ENCODE assay signal across 5 cellular contexts in the genomic region with DNA sequence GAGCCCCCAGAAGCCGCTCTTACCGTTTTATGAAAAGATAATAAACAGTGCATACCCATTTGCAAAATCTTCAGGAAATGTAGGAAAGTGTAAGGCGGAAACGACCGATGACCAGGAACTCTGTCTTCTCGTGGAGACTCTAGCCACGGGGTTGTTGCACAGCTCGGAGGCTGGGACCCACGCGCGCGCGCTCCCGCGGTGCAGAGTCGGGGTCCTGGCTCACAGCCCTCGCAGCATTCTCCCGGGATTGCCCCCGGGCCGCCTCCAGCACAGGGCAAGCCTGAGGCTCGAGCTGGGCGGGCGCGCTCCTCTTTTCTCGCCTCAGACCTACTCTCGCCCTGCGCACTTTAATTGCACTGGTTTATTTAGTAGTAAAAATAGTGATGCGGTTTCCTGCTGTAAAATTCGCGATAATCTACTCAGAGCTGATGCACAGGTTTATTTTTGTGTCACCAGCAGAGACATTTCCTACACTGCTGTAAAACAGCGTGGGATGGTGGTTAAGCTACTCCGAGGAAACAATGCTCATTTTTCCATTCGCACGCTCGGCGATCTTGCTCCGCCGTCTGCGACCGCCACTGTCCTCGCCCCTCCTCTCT. TPM values are rescaled to one million over a fixed set of nuclear protein-coding genes. Genes with fewer than 3 reads are reported as not detected.
DNase-seq lines count a peak whose midpoint lies in the region; ATAC-seq and TF ChIP-seq lines count a peak whose summit lies in the region.

No MANE protein-coding gene starts in this region.

- peak overlapping the region; percentile 60 to 78 (median 71) for H3K4me3 ChIP-seq in skin epidermis

- TF ChIP-seq CTCF in endothelial cell (IDR thresholded peaks at IDR 0.05; ENCODE audit: unreplicated experiment): no peak

- peak overlapping the region in 17 of 21 experiments; percentile 18 to 95 (median 69) for H3K27ac ChIP-seq in skin epidermis

- peak; percentile 6 for ATAC-seq in SK-N-SH treated with all-trans-retinoic acid at 6 μM for 48 hours

- peaks cover 56% of the 10 kb centered on the region for H3K27me3 Mint-ChIP-seq in endothelial cell (ENCODE audit: unreplicated experiment)

- no peak for DNase-seq in endothelial cell (ENCODE audit: low spot score)
- DNase-seq in GM03348 (ENCODE audit: low spot score): no peak
- no peak for DNase-seq in GDM1 (lab: John Stamatoyannopoulos, UW)

- peaks cover 5% of the 10 kb centered on the region for H3K9me3 Mint-ChIP-seq in endothelial cell (ENCODE audit: unreplicated experiment)

- H3K4me1 Mint-ChIP-seq in endothelial cell (ENCODE audit: unreplicated experiment): peaks cover 21% of the 10 kb centered on the region

- no peak overlapping the region for H3K27ac Mint-ChIP-seq in endothelial cell (ENCODE audit: unreplicated experiment)

- H3K36me3 Mint-ChIP-seq in endothelial cell (ENCODE audit: low read depth, unreplicated experiment): peaks cover 10% of the 10 kb centered on the region

- H3K4me3 Mint-ChIP-seq in endothelial cell (ENCODE audit: unreplicated experiment): peak overlapping the region; percentile 94

TF ChIP-seq in SK-N-SH treated with all-trans-retinoic acid at 6 μM for 48 hours, 23 proteins besides CTCF, POLR2A, EP300 and RAD21:
- TF ChIP-seq ZFP30 (CRISPR knock-in tag; IDR thresholded peaks at IDR 0.05) (no peak), GLIS3 (CRISPR knock-in tag; IDR thresholded peaks at IDR 0.05) (no peak), ESRRG (CRISPR knock-in tag; IDR thresholded peaks at IDR 0.05) (no peak), TOX (CRISPR knock-in tag; IDR thresholded peaks at IDR 0.05; ENCODE audit: borderline replicate concordance) (no peak), ZNF8 (CRISPR knock-in tag; IDR thresholded peaks at IDR 0.05) (no peak), RARB (CRISPR knock-in tag; IDR thresholded peaks at IDR 0.05) (no peak), ZFP3 (CRISPR knock-in tag; IDR thresholded peaks at IDR 0.05) (no peak), ZNF70 (CRISPR knock-in tag; IDR thresholded peaks at IDR 0.05) (no peak), CSDC2 (CRISPR knock-in tag; IDR thresholded peaks at IDR 0.05) (no peak), SNAI2 (CRISPR knock-in tag; IDR thresholded peaks at IDR 0.05) (no peak), ZNF565 (CRISPR knock-in tag; conservative IDR thresholded peaks at IDR 0.05; ENCODE audit: low read depth) (no peak), OSR1 (CRISPR knock-in tag; IDR thresholded peaks at IDR 0.05) (no peak), TCF4 (CRISPR knock-in tag; IDR thresholded peaks at IDR 0.05; ENCODE audit: borderline replicate concordance) (no peak), ARNTL (CRISPR knock-in tag; IDR thresholded peaks at IDR 0.05; ENCODE audit: borderline replicate concordance, low read depth) (no peak), BACH2 (CRISPR knock-in tag; IDR thresholded peaks at IDR 0.05; ENCODE audit: borderline replicate concordance) (no peak), ZC3H10 (CRISPR knock-in tag; IDR thresholded peaks at IDR 0.05) (no peak)
- TF ChIP-seq, protein P1, sequence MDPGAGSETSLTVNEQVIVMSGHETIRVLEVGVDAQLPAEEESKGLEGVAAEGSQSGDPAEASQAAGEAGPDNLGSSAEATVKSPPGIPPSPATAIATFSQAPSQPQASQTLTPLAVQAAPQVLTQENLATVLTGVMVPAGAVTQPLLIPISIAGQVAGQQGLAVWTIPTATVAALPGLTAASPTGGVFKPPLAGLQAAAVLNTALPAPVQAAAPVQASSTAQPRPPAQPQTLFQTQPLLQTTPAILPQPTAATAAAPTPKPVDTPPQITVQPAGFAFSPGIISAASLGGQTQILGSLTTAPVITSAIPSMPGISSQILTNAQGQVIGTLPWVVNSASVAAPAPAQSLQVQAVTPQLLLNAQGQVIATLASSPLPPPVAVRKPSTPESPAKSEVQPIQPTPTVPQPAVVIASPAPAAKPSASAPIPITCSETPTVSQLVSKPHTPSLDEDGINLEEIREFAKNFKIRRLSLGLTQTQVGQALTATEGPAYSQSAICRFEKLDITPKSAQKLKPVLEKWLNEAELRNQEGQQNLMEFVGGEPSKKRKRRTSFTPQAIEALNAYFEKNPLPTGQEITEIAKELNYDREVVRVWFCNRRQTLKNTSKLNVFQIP (CRISPR knock-in tag; IDR thresholded peaks at IDR 0.05; ENCODE audit: borderline replicate concordance, low read depth): no peak
- TF ChIP-seq, protein P2, sequence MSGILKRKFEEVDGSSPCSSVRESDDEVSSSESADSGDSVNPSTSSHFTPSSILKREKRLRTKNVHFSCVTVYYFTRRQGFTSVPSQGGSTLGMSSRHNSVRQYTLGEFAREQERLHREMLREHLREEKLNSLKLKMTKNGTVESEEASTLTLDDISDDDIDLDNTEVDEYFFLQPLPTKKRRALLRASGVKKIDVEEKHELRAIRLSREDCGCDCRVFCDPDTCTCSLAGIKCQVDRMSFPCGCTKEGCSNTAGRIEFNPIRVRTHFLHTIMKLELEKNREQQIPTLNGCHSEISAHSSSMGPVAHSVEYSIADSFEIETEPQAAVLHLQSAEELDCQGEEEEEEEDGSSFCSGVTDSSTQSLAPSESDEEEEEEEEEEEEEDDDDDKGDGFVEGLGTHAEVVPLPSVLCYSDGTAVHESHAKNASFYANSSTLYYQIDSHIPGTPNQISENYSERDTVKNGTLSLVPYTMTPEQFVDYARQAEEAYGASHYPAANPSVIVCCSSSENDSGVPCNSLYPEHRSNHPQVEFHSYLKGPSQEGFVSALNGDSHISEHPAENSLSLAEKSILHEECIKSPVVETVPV (CRISPR knock-in tag; IDR thresholded peaks at IDR 0.05): no peak
- TF ChIP-seq, protein P3, sequence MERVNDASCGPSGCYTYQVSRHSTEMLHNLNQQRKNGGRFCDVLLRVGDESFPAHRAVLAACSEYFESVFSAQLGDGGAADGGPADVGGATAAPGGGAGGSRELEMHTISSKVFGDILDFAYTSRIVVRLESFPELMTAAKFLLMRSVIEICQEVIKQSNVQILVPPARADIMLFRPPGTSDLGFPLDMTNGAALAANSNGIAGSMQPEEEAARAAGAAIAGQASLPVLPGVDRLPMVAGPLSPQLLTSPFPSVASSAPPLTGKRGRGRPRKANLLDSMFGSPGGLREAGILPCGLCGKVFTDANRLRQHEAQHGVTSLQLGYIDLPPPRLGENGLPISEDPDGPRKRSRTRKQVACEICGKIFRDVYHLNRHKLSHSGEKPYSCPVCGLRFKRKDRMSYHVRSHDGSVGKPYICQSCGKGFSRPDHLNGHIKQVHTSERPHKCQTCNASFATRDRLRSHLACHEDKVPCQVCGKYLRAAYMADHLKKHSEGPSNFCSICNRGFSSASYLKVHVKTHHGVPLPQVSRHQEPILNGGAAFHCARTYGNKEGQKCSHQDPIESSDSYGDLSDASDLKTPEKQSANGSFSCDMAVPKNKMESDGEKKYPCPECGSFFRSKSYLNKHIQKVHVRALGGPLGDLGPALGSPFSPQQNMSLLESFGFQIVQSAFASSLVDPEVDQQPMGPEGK (CRISPR knock-in tag; IDR thresholded peaks at IDR 0.05; ENCODE audit: borderline replicate concordance): no peak

RNA-seq across cellular contexts. Expression of a gene that starts 15.5 kb away (rescaled TPM):
- not detected for total RNA-seq in endothelial cell (ENCODE audit: unreplicated experiment)

RNA-seq across cellular contexts. Expression of a gene that starts 33.6 kb away (rescaled TPM):
- 21.8 TPM for total RNA-seq in endothelial cell (ENCODE audit: unreplicated experiment)

RNA-seq across cellular contexts. Expression of a gene that starts 42.1 kb away (rescaled TPM):
- not detected for total RNA-seq in endothelial cell (ENCODE audit: unreplicated experiment)

RNA-seq across cellular contexts. Expression of a gene that starts 54.2 kb away (rescaled TPM):
- 2,232 TPM for total RNA-seq in endothelial cell (ENCODE audit: unreplicated experiment)

RNA-seq across cellular contexts. Expression of a gene that starts 58.5 kb away (rescaled TPM):
- total RNA-seq in endothelial cell (ENCODE audit: unreplicated experiment): not detected
